In the genomic region with DNA sequence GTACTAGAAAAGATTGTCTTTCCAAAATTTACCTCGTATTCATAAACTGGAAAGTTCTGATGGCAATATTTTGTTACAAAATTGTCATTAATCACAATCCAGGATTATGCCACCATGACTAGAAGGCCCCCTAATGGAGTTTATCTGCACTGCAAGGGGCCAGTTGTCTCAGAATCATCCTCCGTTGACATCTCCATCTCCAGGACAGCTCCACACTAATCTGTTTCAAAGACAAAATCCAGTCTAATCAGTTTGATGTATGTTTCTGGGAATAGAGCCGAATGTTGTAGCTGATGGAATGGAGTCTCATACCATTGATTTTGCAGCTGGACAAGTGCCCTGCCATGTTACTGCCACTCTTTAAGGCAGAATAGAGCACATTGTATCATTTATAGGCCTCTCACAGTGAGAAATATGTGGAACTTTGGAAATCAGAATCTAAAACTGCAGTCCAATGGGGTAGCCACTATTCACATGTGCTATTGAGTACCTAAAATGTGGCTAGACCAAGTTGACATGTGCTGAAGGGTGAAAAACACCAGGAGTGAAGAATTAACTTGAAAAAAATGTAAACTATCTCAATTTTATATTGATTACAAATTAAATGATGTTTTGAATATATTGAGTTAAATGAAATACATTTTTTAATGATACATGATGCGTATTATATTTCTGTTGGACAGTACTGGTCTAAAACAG, we compare ENCODE assay signal across 8 cellular contexts. TPM values are rescaled to one million over a fixed set of nuclear protein-coding genes. Genes with fewer than 3 reads are reported as not detected.
DNase-seq lines count a peak whose midpoint lies in the region; ATAC-seq and TF ChIP-seq lines count a peak whose summit lies in the region.

No MANE protein-coding gene starts in this region.

- ATAC-seq in T-cell (replicated peaks in 1 of 4) = peak in 3 of 4 experiments; percentile 47 to 66 (median 55)
- ATAC-seq in gastroesophageal sphincter = no peak
- ATAC-seq in upper lobe of left lung (ENCODE audit: low FRiP score in 2 of 2) = no peak
- ATAC-seq in HG03378 (IDR thresholded peaks at IDR 0.05; ENCODE audit: unreplicated experiment) = no peak
- ATAC-seq in GM19023 (IDR thresholded peaks at IDR 0.05; ENCODE audit: unreplicated experiment) = no peak

- peaks cover 9 to 12% (median 9%) of the 10 kb centered on the region in 3 donors for H3K4me1 Mint-ChIP-seq in T-cell

- TF ChIP-seq CTCF in gastroesophageal sphincter (IDR thresholded peaks at IDR 0.05) (peak; percentile 22 to 60 (median 53)), upper lobe of left lung (IDR thresholded peaks at IDR 0.05) (peak in 5 of 6 experiments; percentile 15 to 37 (median 30)), ovary (IDR thresholded peaks at IDR 0.05) (no peak)

- H3K9me3 ChIP-seq in gastroesophageal sphincter = no peaks in the 10 kb centered on the region
- H3K9me3 ChIP-seq in upper lobe of left lung = no peaks in the 10 kb centered on the region
- H3K9me3 ChIP-seq in ovary = no peaks in the 10 kb centered on the region

- H3K27ac Mint-ChIP-seq in T-cell = no peak overlapping the region

- H3K27ac ChIP-seq in gastroesophageal sphincter (peak overlapping the region in 3 of 4 donors; percentile 84 to 98 (median 95)), upper lobe of left lung (peak overlapping the region in 2 of 4 donors; percentile 18 to 32), ovary (no peak overlapping the region)

- TF ChIP-seq EP300 in gastroesophageal sphincter (IDR thresholded peaks at IDR 0.05) (no peak), upper lobe of left lung (IDR thresholded peaks at IDR 0.05) (no peak), ovary (IDR thresholded peaks at IDR 0.05) (no peak)

- peaks cover 0 to 12% of the 10 kb centered on the region in 2 donors for H3K36me3 ChIP-seq in gastroesophageal sphincter
- H3K36me3 ChIP-seq in upper lobe of left lung = peaks cover 0 to 31% (median 0%) of the 10 kb centered on the region in 4 donors
- no peaks in the 10 kb centered on the region for H3K36me3 ChIP-seq in ovary

- POLR2A ChIA-PET in T-cell (lab: Charles Lee) = interaction anchor here in 1 of 2 donors (0.6 kb wide), 1 partner anchor 412 kb away, joined by 3 read pairs; no protein-coding TSS in a partner anchor

- 58 to 78% methylated on average over 3 of the region's 4 CpGs for WGBS in gastroesophageal sphincter (ENCODE audit: low coverage in 1 of 2), 2 donors
- WGBS in upper lobe of left lung, 2 donors = 72 to 78% methylated on average over 4 of the region's 4 CpGs
- 85 to 89% (median 85%) methylated on average over 4 of the region's 4 CpGs for WGBS in ovary, 3 donors

- H3K36me3 Mint-ChIP-seq in T-cell = peaks cover 22% of the 10 kb centered on the region

- no peaks in the 10 kb centered on the region for H3K27me3 Mint-ChIP-seq in T-cell

- TF ChIP-seq POLR2A in gastroesophageal sphincter (IDR thresholded peaks at IDR 0.05) = no peak
- no peak for TF ChIP-seq POLR2A in upper lobe of left lung (IDR thresholded peaks at IDR 0.05)
- TF ChIP-seq POLR2A in ovary (IDR thresholded peaks at IDR 0.05) = no peak

- CTCF ChIA-PET in T-cell (lab: Charles Lee) = interaction anchor here in 1 of 2 donors (0.6 to 1.6 kb wide), 3 partner anchors 8 to 63 kb away, joined by 3 read pairs; no protein-coding TSS in a partner anchor

- intact Hi-C loops in ovary (cut with DNase I) = no loop called here

- H3K4me1 ChIP-seq in gastroesophageal sphincter (peaks cover 0 to 67% (median 31%) of the 10 kb centered on the region in 3 donors), upper lobe of left lung (peaks cover 0 to 26% (median 18%) of the 10 kb centered on the region in 4 donors), ovary (ENCODE audit: insufficient read depth) (no peaks in the 10 kb centered on the region)

- DNase-seq in stimulated activated CD4-positive, alpha-beta T cell treated with anti-CD3 and anti-CD28 coated beads, Interleukin-2, amount 100 ng/mL, for 24 hours = peak; percentile 24 to 48
- DNase-seq in stimulated activated CD4-positive, alpha-beta T cell treated with anti-CD3 and anti-CD28 coated beads, Interleukin-12 subunit alpha, Interleukin-12 subunit beta, amount 100 ng/mL, for 4 hours = no peak
- DNase-seq in T-cell = peak in 10 of 34 experiments; percentile 5 to 39 (median 10)
- no peak for DNase-seq in upper lobe of left lung
- no peak for DNase-seq in ovary

- H3K4me3 ChIP-seq in gastroesophageal sphincter = no peak overlapping the region
- H3K4me3 ChIP-seq in upper lobe of left lung = no peak overlapping the region
- no peak overlapping the region for H3K4me3 ChIP-seq in ovary

- H3K9me3 Mint-ChIP-seq in T-cell = no peaks in the 10 kb centered on the region

- H3K4me3 Mint-ChIP-seq in T-cell = no peak overlapping the region

- H3K27me3 ChIP-seq in gastroesophageal sphincter = no peaks in the 10 kb centered on the region
- no peaks in the 10 kb centered on the region for H3K27me3 ChIP-seq in upper lobe of left lung
- H3K27me3 ChIP-seq in ovary = no peaks in the 10 kb centered on the region

RNA-seq across cellular contexts. Expression of a gene that starts 38.3 kb away (rescaled TPM):
- total RNA-seq in T-cell (100 to 1,000 TPM; 532 to 695 (median 613) TPM), gastroesophageal sphincter (100 to 1,000 TPM; 121 to 340 (median 231) TPM), upper lobe of left lung (100 to 1,000 TPM in 5 of 6 donors, 10 to 100 TPM in 1; 42.4 to 387 (median 171) TPM), ovary (100 to 1,000 TPM; 325 to 869 (median 586) TPM)
- 100 to 1,000 TPM; 267 to 621 TPM for polyA plus RNA-seq in ovary

Comparison
In these comparisons a context has a peak if more than half of its experiments do, and no peak if none do; other contexts are left out.
1. DNase-seq: peak in stimulated activated CD4-positive, alpha-beta T cell treated with anti-CD3 and anti-CD28 coated beads, Interleukin-2, amount 100 ng/mL, for 24 hours (2 of 2); none in stimulated activated CD4-positive, alpha-beta T cell treated with anti-CD3 and anti-CD28 coated beads, Interleukin-12 subunit alpha, Interleukin-12 subunit beta, amount 100 ng/mL, for 4 hours (single experiment), upper lobe of left lung (0 of 2) and ovary (0 of 5).
2. ATAC-seq: peak in T-cell (3 of 4); none in gastroesophageal sphincter (single experiment), upper lobe of left lung (0 of 2), HG03378 (single experiment) and GM19023 (single experiment).
3. H3K27ac ChIP-seq: peak in gastroesophageal sphincter (3 of 4); none in ovary (0 of 2).
4. CTCF ChIP-seq: peak in gastroesophageal sphincter (4 of 4) and upper lobe of left lung (5 of 6); none in ovary (0 of 3).